In the genomic region with DNA sequence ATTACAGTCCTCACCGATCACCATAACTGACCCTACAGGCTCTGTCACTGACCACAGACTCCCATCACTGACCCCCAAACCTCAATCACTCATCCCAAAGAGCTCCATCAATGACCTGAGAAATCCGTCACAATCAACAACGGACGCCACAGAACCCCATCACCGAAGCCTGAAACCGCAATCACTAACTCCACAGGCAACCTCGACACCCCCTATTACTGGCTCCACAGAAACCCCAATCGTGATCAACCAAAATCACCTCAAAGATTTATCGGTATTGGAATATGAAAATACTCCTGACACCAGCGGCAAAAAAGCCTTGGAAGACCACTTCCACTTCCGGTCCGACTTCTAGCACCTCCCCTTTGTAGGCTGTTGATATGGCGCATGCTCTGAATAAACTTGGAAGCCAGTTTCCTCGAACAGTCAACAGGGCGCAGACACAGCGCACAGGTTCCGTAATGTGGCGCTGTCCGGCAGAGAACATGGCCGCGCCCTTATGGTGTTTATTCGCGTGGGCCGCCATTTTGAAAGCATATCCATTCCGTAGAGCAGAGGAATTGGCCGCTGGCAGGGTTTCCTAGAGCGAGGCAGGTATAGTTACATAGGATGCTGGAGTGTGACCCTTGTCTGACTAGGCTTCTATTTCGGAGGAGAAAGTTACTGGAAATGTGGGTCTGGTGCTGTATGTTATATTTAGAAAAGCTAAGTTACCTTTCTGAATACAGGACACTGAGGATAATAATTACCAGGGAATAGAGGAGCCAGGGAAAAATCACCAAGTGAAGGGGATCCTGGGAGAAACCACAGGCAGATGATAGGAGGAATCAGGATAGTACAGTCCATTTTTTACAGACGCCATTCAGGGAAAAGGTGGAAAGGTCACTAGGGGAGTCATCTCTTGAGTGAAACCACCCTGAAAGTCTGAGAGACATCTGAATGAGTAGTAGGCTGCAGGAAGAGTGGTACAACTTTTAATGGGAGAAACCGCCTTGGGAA, we compare ENCODE assay signal across 8 cellular contexts. TPM values are rescaled to one million over a fixed set of nuclear protein-coding genes. Genes with fewer than 3 reads are reported as not detected.
DNase-seq lines count a peak whose midpoint lies in the region; ATAC-seq and TF ChIP-seq lines count a peak whose summit lies in the region.

ZNF585A (minus strand) TSS at position 328 of the 999 bp plus-strand sequence. CDS start 2,785 bp downstream, outside the sequence.

- TF ChIP-seq CTCF in AG09319 (IDR thresholded peaks at IDR 0.05; ENCODE audit: low read depth, low read length) (peak; percentile 31), choroid plexus epithelial cell (conservative IDR thresholded peaks at IDR 0.05; ENCODE audit: low read depth, low read length) (peak; percentile 50), kidney epithelial cell (IDR thresholded peaks at IDR 0.05; ENCODE audit: insufficient read depth, low read length, poor library complexity, severe bottlenecking) (no peak)

- peaks cover 38% of the 10 kb centered on the region for H3K36me3 Mint-ChIP-seq in activated CD4-positive, alpha-beta T cell treated with anti-CD3 and anti-CD28 coated beads for 36 hours (ENCODE audit: low read depth)

- intact Hi-C loops in activated CD4-positive, alpha-beta T cell treated with anti-CD3 and anti-CD28 coated beads for 36 hours (cut with DNase I, micrococcal nuclease): loop anchor here (1.0 to 5.0 kb wide), 12 partner anchors 38 to 794 kb away; partner anchors contain the start of genes ZNF527 (in 2 of the 2), ZNF568 (in 2 of the 2), ZNF585B (in 2 of the 2) and ZNF829 (in 2 of the 2)

- H3K4me1 Mint-ChIP-seq in activated CD4-positive, alpha-beta T cell treated with anti-CD3 and anti-CD28 coated beads for 36 hours: no peaks in the 10 kb centered on the region

- H3K4me3 ChIP-seq in choroid plexus epithelial cell (ENCODE audit: low read depth, low read length) (peak within 1 kb of the TSS; percentile 74), kidney epithelial cell (ENCODE audit: low read depth, low read length) (peak within 1 kb of the TSS; percentile 85)

- no peak within 1 kb of the TSS for H3K27ac Mint-ChIP-seq in activated CD4-positive, alpha-beta T cell treated with anti-CD3 and anti-CD28 coated beads for 36 hours

- ATAC-seq in GM19035 (IDR thresholded peaks at IDR 0.05; ENCODE audit: unreplicated experiment) (peak; percentile 98), HG03342 (IDR thresholded peaks at IDR 0.05; ENCODE audit: unreplicated experiment) (peak; percentile 94)
- ATAC-seq in activated CD4-positive, alpha-beta T cell treated with anti-CD3 and anti-CD28 coated beads for 36 hours: peak; percentile 100

- H3K9me3 Mint-ChIP-seq in activated CD4-positive, alpha-beta T cell treated with anti-CD3 and anti-CD28 coated beads for 36 hours (ENCODE audit: low read depth): peaks cover 27% of the 10 kb centered on the region

- DNase-seq in AG09319 (ENCODE audit: extremely low read depth, low read depth) (peak; percentile 90), NCI-H345 treated with DMSO at 0.1 percent for 48 hours (lab: John Stamatoyannopoulos, UW; ENCODE audit: unreplicated experiment) (peak; percentile 100), choroid plexus epithelial cell (ENCODE audit: low read depth) (peak; percentile 99), kidney epithelial cell (ENCODE audit: low read depth) (peak; percentile 94)
- DNase-seq in activated CD4-positive, alpha-beta T cell treated with anti-CD3 and anti-CD28 coated beads for 36 hours: peak; percentile 92
- DNase-seq in stimulated activated CD4-positive, alpha-beta T cell treated with anti-CD3 and anti-CD28 coated beads, Interleukin-15, amount 100 ng/mL, for 1 hour (ENCODE audit: low read depth in 1 of 2, low spot score in 1 of 2): peak; percentile 69 to 77

- CTCF ChIA-PET in activated CD4-positive, alpha-beta T cell treated with anti-CD3 and anti-CD28 coated beads for 36 hours (lab: Charles Lee): interaction anchor here (2.2 kb wide), 1 partner anchor 44 kb away, joined by 7 read pairs; no protein-coding TSS in a partner anchor

- no peaks in the 10 kb centered on the region for H3K36me3 ChIP-seq in kidney epithelial cell (ENCODE audit: control insufficient read depth, insufficient read depth, low read length)

- H3K27me3 ChIP-seq in kidney epithelial cell (ENCODE audit: control insufficient read depth, insufficient read depth, low read length): no peaks in the 10 kb centered on the region

- POLR2A ChIA-PET in activated CD4-positive, alpha-beta T cell treated with anti-CD3 and anti-CD28 coated beads for 36 hours (lab: Charles Lee): no interaction called here

- no peaks in the 10 kb centered on the region for H3K27me3 Mint-ChIP-seq in activated CD4-positive, alpha-beta T cell treated with anti-CD3 and anti-CD28 coated beads for 36 hours

- no peak within 1 kb of the TSS for H3K4me3 Mint-ChIP-seq in activated CD4-positive, alpha-beta T cell treated with anti-CD3 and anti-CD28 coated beads for 36 hours

RNA-seq across cellular contexts. Expression of gene ZNF585A, which starts in this region (rescaled TPM):
- total RNA-seq in activated CD4-positive, alpha-beta T cell treated with anti-CD3 and anti-CD28 coated beads for 36 hours: 1 to 10 TPM; 8.7 to 9.8 TPM
- 14.0 and 15.5 TPM in 2 replicates for total RNA-seq in kidney epithelial cell

Comparison
In these comparisons a context has a peak if more than half of its experiments do, and no peak if none do; other contexts are left out.
1. Peak in every context shown above with its lines: DNase-seq, ATAC-seq and H3K4me3 ChIP-seq.